1 cellular context compared by ENCODE assay signal in genomic region chr22:46732041-46732379, GRCh38.
TF ChIP-seq lines count a peak whose summit lies in the region.

No MANE protein-coding gene starts in this region.

TF ChIP-seq in GM23338, 12 proteins besides CTCF, POLR2A, EP300 and RAD21 (continued from another document):
- TF ChIP-seq, protein P1, sequence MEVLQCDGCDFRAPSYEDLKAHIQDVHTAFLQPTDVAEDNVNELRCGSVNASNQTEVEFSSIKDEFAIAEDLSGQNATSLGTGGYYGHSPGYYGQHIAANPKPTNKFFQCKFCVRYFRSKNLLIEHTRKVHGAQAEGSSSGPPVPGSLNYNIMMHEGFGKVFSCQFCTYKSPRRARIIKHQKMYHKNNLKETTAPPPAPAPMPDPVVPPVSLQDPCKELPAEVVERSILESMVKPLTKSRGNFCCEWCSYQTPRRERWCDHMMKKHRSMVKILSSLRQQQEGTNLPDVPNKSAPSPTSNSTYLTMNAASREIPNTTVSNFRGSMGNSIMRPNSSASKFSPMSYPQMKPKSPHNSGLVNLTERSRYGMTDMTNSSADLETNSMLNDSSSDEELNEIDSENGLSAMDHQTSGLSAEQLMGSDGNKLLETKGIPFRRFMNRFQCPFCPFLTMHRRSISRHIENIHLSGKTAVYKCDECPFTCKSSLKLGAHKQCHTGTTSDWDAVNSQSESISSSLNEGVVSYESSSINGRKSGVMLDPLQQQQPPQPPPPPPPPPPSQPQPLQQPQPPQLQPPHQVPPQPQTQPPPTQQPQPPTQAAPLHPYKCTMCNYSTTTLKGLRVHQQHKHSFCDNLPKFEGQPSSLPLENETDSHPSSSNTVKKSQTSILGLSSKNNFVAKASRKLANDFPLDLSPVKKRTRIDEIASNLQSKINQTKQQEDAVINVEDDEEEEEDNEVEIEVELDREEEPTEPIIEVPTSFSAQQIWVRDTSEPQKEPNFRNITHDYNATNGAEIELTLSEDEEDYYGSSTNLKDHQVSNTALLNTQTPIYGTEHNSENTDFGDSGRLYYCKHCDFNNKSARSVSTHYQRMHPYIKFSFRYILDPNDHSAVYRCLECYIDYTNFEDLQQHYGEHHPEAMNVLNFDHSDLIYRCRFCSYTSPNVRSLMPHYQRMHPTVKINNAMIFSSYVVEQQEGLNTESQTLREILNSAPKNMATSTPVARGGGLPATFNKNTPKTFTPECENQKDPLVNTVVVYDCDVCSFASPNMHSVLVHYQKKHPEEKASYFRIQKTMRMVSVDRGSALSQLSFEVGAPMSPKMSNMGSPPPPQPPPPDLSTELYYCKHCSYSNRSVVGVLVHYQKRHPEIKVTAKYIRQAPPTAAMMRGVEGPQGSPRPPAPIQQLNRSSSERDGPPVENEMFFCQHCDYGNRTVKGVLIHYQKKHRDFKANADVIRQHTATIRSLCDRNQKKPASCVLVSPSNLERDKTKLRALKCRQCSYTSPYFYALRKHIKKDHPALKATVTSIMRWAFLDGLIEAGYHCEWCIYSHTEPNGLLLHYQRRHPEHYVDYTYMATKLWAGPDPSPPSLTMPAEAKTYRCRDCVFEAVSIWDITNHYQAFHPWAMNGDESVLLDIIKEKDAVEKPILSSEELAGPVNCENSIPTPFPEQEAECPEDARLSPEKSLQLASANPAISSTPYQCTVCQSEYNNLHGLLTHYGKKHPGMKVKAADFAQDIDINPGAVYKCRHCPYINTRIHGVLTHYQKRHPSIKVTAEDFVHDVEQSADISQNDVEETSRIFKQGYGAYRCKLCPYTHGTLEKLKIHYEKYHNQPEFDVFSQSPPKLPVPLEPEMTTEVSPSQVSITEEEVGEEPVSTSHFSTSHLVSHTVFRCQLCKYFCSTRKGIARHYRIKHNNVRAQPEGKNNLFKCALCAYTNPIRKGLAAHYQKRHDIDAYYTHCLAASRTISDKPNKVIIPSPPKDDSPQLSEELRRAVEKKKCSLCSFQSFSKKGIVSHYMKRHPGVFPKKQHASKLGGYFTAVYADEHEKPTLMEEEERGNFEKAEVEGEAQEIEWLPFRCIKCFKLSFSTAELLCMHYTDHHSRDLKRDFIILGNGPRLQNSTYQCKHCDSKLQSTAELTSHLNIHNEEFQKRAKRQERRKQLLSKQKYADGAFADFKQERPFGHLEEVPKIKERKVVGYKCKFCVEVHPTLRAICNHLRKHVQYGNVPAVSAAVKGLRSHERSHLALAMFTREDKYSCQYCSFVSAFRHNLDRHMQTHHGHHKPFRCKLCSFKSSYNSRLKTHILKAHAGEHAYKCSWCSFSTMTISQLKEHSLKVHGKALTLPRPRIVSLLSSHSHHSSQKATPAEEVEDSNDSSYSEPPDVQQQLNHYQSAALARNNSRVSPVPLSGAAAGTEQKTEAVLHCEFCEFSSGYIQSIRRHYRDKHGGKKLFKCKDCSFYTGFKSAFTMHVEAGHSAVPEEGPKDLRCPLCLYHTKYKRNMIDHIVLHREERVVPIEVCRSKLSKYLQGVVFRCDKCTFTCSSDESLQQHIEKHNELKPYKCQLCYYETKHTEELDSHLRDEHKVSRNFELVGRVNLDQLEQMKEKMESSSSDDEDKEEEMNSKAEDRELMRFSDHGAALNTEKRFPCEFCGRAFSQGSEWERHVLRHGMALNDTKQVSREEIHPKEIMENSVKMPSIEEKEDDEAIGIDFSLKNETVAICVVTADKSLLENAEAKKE (CRISPR knock-in tag; IDR thresholded peaks at IDR 0.05): peak; percentile 9; the same call in 1 of the 2 replicates
